Comparison of ENCODE assay signal across 1 cellular context in the genomic region with DNA sequence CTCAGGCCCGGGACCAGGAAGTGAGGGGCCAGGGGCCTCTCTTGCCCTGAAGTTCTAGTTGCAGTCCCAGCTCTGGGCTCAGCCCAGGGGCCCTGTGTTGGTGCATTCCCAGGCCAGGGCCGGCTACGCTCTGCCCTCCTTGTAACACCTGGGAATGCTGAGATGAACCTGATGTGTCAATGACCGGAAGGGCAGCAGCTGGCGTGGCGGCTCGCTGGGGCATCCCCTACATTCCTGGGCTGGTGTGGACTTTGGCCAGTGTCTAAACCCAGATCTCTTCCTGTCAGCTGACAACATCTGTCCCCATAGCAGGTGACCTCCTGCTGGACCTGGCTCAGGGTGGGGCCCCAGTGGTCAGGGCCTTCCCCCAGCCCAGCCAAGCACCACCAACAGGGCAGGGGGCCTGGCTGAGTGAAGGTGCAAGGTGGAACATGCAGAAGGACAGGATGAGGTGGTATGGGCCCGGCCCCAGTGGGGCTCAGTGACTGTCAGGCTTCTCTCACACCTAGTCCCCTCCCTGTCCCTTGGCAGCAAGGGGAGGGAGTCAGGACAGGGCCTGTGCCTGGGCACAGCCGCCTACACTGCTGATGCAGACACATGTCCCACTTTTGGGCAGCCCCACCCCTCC.
TF ChIP-seq lines count a peak whose summit lies in the region.

No MANE protein-coding gene starts in this region.

TF ChIP-seq in HepG2, 621 proteins besides CTCF, POLR2A, EP300 and RAD21 (continued from another document and continues in another):
- TF ChIP-seq, protein P1, sequence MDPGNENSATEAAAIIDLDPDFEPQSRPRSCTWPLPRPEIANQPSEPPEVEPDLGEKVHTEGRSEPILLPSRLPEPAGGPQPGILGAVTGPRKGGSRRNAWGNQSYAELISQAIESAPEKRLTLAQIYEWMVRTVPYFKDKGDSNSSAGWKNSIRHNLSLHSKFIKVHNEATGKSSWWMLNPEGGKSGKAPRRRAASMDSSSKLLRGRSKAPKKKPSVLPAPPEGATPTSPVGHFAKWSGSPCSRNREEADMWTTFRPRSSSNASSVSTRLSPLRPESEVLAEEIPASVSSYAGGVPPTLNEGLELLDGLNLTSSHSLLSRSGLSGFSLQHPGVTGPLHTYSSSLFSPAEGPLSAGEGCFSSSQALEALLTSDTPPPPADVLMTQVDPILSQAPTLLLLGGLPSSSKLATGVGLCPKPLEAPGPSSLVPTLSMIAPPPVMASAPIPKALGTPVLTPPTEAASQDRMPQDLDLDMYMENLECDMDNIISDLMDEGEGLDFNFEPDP (CRISPR knock-in tag; conservative IDR thresholded peaks at IDR 0.05) = no peak
- TF ChIP-seq, protein P2, sequence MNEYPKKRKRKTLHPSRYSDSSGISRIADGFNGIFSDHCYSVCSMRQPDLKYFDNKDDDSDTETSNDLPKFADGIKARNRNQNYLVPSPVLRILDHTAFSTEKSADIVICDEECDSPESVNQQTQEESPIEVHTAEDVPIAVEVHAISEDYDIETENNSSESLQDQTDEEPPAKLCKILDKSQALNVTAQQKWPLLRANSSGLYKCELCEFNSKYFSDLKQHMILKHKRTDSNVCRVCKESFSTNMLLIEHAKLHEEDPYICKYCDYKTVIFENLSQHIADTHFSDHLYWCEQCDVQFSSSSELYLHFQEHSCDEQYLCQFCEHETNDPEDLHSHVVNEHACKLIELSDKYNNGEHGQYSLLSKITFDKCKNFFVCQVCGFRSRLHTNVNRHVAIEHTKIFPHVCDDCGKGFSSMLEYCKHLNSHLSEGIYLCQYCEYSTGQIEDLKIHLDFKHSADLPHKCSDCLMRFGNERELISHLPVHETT (CRISPR knock-in tag; conservative IDR thresholded peaks at IDR 0.05) = peak; percentile 74; the same call in 1 of the 2 replicates
- TF ChIP-seq KAT2B (IDR thresholded peaks at IDR 0.05; ENCODE audit: borderline replicate concordance, low read depth, low read length) (no peak), ZNF747 (CRISPR knock-in tag; IDR thresholded peaks at IDR 0.05; ENCODE audit: borderline replicate concordance) (peak; percentile 92; the same call in 1 of the 2 replicates), ZNF510 (CRISPR knock-in tag; IDR thresholded peaks at IDR 0.05; ENCODE audit: low read depth) (no peak), GTF2F1 (IDR thresholded peaks at IDR 0.05; ENCODE audit: low read length) (no peak), ZNF264 (CRISPR knock-in tag; IDR thresholded peaks at IDR 0.05) (peak; percentile 94), ZNF496 (CRISPR knock-in tag; IDR thresholded peaks at IDR 0.05; ENCODE audit: insufficient replicate concordance) (no peak), NR1H2 (CRISPR knock-in tag; IDR thresholded peaks at IDR 0.05; ENCODE audit: borderline replicate concordance, low read depth) (no peak; the same call in 1 of the 2 replicates), AGO1 (IDR thresholded peaks at IDR 0.05; ENCODE audit: low read depth, low read length, poor library complexity, severe bottlenecking) (peak; percentile 71), FOXM1 (CRISPR knock-in tag; IDR thresholded peaks at IDR 0.05) (0 out of 2 replicates have a peak, but pooled peaks have one; percentile 9), STAG1 (CRISPR knock-in tag; IDR thresholded peaks at IDR 0.05) (peak; percentile 36; the same call in 1 of the 2 replicates), SMARCC2 (IDR thresholded peaks at IDR 0.05) (no peak), SRSF9 (IDR thresholded peaks at IDR 0.05; ENCODE audit: borderline replicate concordance, insufficient read depth, low read depth, low read length, poor library complexity, severe bottlenecking) (no peak), GPN1 (CRISPR knock-in tag; IDR thresholded peaks at IDR 0.05; ENCODE audit: borderline replicate concordance) (no peak), SNAI1 (CRISPR knock-in tag; IDR thresholded peaks at IDR 0.05; ENCODE audit: borderline replicate concordance) (no peak), MEIS2 (CRISPR knock-in tag; IDR thresholded peaks at IDR 0.05) (peak; percentile 98), ZC3H4 (CRISPR knock-in tag; IDR thresholded peaks at IDR 0.05; ENCODE audit: borderline replicate concordance) (no peak), ZNF382 (CRISPR knock-in tag; IDR thresholded peaks at IDR 0.05; ENCODE audit: borderline replicate concordance) (no peak), PHF8 (CRISPR knock-in tag; IDR thresholded peaks at IDR 0.05) (peak; percentile 45; the same call in 1 of the 2 replicates), TEAD3 (CRISPR knock-in tag; optimal IDR thresholded peaks at IDR 0.05; ENCODE audit: borderline replicate concordance) (peak; percentile 100), ZSCAN22 (CRISPR knock-in tag; IDR thresholded peaks at IDR 0.05) (no peak), FOXA3 (CRISPR knock-in tag; IDR thresholded peaks at IDR 0.05) (peak; percentile 95), HOXA9 (CRISPR knock-in tag; IDR thresholded peaks at IDR 0.05; ENCODE audit: borderline replicate concordance) (no peak), MTF1 (CRISPR knock-in tag; IDR thresholded peaks at IDR 0.05) (peak; percentile 60; the same call in 1 of the 2 replicates), SETDB1 (CRISPR knock-in tag; IDR thresholded peaks at IDR 0.05; ENCODE audit: borderline replicate concordance) (no peak), EED (CRISPR knock-in tag; IDR thresholded peaks at IDR 0.05) (no peak)
- TF ChIP-seq, protein P3, sequence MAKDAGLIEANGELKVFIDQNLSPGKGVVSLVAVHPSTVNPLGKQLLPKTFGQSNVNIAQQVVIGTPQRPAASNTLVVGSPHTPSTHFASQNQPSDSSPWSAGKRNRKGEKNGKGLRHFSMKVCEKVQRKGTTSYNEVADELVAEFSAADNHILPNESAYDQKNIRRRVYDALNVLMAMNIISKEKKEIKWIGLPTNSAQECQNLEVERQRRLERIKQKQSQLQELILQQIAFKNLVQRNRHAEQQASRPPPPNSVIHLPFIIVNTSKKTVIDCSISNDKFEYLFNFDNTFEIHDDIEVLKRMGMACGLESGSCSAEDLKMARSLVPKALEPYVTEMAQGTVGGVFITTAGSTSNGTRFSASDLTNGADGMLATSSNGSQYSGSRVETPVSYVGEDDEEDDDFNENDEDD (CRISPR knock-in tag; IDR thresholded peaks at IDR 0.05; ENCODE audit: borderline replicate concordance) = peak; percentile 64; the same call in 1 of the 2 replicates
- TF ChIP-seq, protein P4, sequence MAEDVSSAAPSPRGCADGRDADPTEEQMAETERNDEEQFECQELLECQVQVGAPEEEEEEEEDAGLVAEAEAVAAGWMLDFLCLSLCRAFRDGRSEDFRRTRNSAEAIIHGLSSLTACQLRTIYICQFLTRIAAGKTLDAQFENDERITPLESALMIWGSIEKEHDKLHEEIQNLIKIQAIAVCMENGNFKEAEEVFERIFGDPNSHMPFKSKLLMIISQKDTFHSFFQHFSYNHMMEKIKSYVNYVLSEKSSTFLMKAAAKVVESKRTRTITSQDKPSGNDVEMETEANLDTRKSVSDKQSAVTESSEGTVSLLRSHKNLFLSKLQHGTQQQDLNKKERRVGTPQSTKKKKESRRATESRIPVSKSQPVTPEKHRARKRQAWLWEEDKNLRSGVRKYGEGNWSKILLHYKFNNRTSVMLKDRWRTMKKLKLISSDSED (CRISPR knock-in tag; IDR thresholded peaks at IDR 0.05) = no peak
- TF ChIP-seq, protein P5, sequence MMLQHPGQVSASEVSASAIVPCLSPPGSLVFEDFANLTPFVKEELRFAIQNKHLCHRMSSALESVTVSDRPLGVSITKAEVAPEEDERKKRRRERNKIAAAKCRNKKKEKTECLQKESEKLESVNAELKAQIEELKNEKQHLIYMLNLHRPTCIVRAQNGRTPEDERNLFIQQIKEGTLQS (CRISPR knock-in tag; IDR thresholded peaks at IDR 0.05) = peak; percentile 70
- TF ChIP-seq, protein P6, sequence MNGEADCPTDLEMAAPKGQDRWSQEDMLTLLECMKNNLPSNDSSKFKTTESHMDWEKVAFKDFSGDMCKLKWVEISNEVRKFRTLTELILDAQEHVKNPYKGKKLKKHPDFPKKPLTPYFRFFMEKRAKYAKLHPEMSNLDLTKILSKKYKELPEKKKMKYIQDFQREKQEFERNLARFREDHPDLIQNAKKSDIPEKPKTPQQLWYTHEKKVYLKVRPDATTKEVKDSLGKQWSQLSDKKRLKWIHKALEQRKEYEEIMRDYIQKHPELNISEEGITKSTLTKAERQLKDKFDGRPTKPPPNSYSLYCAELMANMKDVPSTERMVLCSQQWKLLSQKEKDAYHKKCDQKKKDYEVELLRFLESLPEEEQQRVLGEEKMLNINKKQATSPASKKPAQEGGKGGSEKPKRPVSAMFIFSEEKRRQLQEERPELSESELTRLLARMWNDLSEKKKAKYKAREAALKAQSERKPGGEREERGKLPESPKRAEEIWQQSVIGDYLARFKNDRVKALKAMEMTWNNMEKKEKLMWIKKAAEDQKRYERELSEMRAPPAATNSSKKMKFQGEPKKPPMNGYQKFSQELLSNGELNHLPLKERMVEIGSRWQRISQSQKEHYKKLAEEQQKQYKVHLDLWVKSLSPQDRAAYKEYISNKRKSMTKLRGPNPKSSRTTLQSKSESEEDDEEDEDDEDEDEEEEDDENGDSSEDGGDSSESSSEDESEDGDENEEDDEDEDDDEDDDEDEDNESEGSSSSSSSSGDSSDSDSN (CRISPR knock-in tag; IDR thresholded peaks at IDR 0.05) = peak; percentile 87
- TF ChIP-seq, protein P7, sequence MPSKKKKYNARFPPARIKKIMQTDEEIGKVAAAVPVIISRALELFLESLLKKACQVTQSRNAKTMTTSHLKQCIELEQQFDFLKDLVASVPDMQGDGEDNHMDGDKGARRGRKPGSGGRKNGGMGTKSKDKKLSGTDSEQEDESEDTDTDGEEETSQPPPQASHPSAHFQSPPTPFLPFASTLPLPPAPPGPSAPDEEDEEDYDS (CRISPR knock-in tag; IDR thresholded peaks at IDR 0.05) = peak; percentile 69
- TF ChIP-seq, protein P8, sequence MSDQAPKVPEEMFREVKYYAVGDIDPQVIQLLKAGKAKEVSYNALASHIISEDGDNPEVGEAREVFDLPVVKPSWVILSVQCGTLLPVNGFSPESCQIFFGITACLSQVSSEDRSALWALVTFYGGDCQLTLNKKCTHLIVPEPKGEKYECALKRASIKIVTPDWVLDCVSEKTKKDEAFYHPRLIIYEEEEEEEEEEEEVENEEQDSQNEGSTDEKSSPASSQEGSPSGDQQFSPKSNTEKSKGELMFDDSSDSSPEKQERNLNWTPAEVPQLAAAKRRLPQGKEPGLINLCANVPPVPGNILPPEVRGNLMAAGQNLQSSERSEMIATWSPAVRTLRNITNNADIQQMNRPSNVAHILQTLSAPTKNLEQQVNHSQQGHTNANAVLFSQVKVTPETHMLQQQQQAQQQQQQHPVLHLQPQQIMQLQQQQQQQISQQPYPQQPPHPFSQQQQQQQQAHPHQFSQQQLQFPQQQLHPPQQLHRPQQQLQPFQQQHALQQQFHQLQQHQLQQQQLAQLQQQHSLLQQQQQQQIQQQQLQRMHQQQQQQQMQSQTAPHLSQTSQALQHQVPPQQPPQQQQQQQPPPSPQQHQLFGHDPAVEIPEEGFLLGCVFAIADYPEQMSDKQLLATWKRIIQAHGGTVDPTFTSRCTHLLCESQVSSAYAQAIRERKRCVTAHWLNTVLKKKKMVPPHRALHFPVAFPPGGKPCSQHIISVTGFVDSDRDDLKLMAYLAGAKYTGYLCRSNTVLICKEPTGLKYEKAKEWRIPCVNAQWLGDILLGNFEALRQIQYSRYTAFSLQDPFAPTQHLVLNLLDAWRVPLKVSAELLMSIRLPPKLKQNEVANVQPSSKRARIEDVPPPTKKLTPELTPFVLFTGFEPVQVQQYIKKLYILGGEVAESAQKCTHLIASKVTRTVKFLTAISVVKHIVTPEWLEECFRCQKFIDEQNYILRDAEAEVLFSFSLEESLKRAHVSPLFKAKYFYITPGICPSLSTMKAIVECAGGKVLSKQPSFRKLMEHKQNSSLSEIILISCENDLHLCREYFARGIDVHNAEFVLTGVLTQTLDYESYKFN (CRISPR knock-in tag; conservative IDR thresholded peaks at IDR 0.05) = peak; percentile 99
- TF ChIP-seq, protein P9, sequence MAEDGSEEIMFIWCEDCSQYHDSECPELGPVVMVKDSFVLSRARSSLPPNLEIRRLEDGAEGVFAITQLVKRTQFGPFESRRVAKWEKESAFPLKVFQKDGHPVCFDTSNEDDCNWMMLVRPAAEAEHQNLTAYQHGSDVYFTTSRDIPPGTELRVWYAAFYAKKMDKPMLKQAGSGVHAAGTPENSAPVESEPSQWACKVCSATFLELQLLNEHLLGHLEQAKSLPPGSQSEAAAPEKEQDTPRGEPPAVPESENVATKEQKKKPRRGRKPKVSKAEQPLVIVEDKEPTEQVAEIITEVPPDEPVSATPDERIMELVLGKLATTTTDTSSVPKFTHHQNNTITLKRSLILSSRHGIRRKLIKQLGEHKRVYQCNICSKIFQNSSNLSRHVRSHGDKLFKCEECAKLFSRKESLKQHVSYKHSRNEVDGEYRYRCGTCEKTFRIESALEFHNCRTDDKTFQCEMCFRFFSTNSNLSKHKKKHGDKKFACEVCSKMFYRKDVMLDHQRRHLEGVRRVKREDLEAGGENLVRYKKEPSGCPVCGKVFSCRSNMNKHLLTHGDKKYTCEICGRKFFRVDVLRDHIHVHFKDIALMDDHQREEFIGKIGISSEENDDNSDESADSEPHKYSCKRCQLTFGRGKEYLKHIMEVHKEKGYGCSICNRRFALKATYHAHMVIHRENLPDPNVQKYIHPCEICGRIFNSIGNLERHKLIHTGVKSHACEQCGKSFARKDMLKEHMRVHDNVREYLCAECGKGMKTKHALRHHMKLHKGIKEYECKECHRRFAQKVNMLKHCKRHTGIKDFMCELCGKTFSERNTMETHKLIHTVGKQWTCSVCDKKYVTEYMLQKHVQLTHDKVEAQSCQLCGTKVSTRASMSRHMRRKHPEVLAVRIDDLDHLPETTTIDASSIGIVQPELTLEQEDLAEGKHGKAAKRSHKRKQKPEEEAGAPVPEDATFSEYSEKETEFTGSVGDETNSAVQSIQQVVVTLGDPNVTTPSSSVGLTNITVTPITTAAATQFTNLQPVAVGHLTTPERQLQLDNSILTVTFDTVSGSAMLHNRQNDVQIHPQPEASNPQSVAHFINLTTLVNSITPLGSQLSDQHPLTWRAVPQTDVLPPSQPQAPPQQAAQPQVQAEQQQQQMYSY (CRISPR knock-in tag; IDR thresholded peaks at IDR 0.05) = no peak
- TF ChIP-seq, protein P10, sequence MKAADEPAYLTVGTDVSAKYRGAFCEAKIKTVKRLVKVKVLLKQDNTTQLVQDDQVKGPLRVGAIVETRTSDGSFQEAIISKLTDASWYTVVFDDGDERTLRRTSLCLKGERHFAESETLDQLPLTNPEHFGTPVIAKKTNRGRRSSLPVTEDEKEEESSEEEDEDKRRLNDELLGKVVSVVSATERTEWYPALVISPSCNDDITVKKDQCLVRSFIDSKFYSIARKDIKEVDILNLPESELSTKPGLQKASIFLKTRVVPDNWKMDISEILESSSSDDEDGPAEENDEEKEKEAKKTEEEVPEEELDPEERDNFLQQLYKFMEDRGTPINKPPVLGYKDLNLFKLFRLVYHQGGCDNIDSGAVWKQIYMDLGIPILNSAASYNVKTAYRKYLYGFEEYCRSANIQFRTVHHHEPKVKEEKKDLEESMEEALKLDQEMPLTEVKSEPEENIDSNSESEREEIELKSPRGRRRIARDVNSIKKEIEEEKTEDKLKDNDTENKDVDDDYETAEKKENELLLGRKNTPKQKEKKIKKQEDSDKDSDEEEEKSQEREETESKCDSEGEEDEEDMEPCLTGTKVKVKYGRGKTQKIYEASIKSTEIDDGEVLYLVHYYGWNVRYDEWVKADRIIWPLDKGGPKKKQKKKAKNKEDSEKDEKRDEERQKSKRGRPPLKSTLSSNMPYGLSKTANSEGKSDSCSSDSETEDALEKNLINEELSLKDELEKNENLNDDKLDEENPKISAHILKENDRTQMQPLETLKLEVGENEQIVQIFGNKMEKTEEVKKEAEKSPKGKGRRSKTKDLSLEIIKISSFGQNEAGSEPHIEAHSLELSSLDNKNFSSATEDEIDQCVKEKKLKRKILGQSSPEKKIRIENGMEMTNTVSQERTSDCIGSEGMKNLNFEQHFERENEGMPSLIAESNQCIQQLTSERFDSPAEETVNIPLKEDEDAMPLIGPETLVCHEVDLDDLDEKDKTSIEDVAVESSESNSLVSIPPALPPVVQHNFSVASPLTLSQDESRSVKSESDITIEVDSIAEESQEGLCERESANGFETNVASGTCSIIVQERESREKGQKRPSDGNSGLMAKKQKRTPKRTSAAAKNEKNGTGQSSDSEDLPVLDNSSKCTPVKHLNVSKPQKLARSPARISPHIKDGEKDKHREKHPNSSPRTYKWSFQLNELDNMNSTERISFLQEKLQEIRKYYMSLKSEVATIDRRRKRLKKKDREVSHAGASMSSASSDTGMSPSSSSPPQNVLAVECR (CRISPR knock-in tag; IDR thresholded peaks at IDR 0.05; ENCODE audit: borderline replicate concordance) = peak; percentile 99
